Comparison of ENCODE assay signal across 9 cellular contexts in genomic region chr2:128821010-128821409, GRCh38.
"Had no signal": no experiment of that assay in that cellular context is flagged by ENCODE, and none has a peak within 500 bp of the region (broad histone marks: within the 10 kb centered on the region; RNA-seq: fewer than 3 reads in every experiment).

No MANE protein-coding gene starts in this region.

- H3K4me3 Mint-ChIP-seq: GM23338, HFFc6 had no signal

- DNase-seq: H7, HFFc6, KBM-7 had no signal

- H3K9me3 ChIP-seq: HAP-1 had no signal

- H3K27ac Mint-ChIP-seq: GM23338, HFFc6, IgD-negative memory B cell had no signal

- H3K4me1 Mint-ChIP-seq: IgD-negative memory B cell had no signal

- H3K27ac ChIP-seq: HL-60 had no signal

- H2AFZ ChIP-seq: GM23338 had no signal

- H3K4me1 ChIP-seq: HAP-1 had no signal

- H3K36me3 ChIP-seq: HAP-1 had no signal

- H3K27me3 Mint-ChIP-seq: IgD-negative memory B cell had no signal

- H3K4me2 ChIP-seq: GM23338 had no signal

- ATAC-seq: GM23338, HCT116, HepG2 had no signal

- H3K4me3 ChIP-seq: GM23338, HAP-1 had no signal
